8 cellular contexts compared by ENCODE assay signal in the genomic region with DNA sequence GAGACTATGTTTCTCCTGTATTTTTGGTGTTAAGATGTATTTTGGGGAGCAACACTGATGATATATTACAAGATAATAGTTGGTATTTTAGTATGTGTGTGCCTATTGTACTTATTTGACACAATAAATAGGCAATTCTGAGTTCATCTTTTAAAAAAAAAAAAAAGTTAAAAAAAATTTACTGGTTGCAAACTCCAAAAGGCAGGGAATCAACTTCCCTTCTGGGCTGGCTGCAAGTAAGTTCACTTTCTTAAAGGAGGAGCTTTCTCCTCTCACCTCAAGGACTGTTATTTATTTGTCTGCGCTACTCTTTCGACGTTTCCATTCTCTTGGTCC. TPM values are rescaled to one million over a fixed set of nuclear protein-coding genes. Genes with fewer than 3 reads are reported as not detected.
A peak's percentile ranks its signal among the peaks of the same experiment; 100 is the strongest.
DNase-seq lines count a peak whose midpoint lies in the region; ATAC-seq and TF ChIP-seq lines count a peak whose summit lies in the region.

No MANE protein-coding gene starts in this region.

- no peaks in the 10 kb centered on the region for H3K9me3 Mint-ChIP-seq in WTC11

- peak overlapping the region; percentile 99 for H3K4me3 Mint-ChIP-seq in WTC11

- no peaks in the 10 kb centered on the region for H3K36me3 Mint-ChIP-seq in WTC11

- peaks cover 3% of the 10 kb centered on the region for H3K4me1 ChIP-seq in right cardiac atrium (ENCODE audit: control insufficient read depth, insufficient read depth, low read length)

- 0% methylated on average over 3 of the region's 3 CpGs for WGBS in right cardiac atrium

- intact Hi-C loops in right cardiac atrium (cut with DNase I): no loop called here

- H3K27ac ChIP-seq in right cardiac atrium (ENCODE audit: low read length) (no peak overlapping the region), skin epidermis (peak overlapping the region in 8 of 21 experiments; percentile 77 to 91 (median 84))

- POLR2A ChIA-PET in WTC11 (lab: Charles Lee): no interaction called here

- H3K4me1 Mint-ChIP-seq in WTC11: peaks cover 11% of the 10 kb centered on the region

- ATAC-seq in WTC11 (no peak), right cardiac atrium (no peak), HG03571 (IDR thresholded peaks at IDR 0.05; ENCODE audit: unreplicated experiment) (no peak), GM21381 (IDR thresholded peaks at IDR 0.05; ENCODE audit: unreplicated experiment) (no peak)

- CTCF ChIA-PET in WTC11 (lab: Charles Lee): interaction anchor here (0.7 to 1.5 kb wide), 9 partner anchors 8 to 262 kb away, joined by 3 to 13 read pairs (median 5); partner anchors contain the start of gene EPHB3

- no peaks in the 10 kb centered on the region for H3K27me3 Mint-ChIP-seq in WTC11 (ENCODE audit: low read depth)

- DNase-seq in HFF-Myc (ENCODE audit: extremely low read depth, low read depth): no peak
- DNase-seq in WTC11 (ENCODE audit: low spot score): no peak
- no peak for DNase-seq in right cardiac atrium
- no peak for DNase-seq in D341Med (ENCODE audit: low spot score)
- no peak for DNase-seq in GM20000 (ENCODE audit: low spot score)

- TF ChIP-seq CTCF in HFF-Myc (IDR thresholded peaks at IDR 0.05; ENCODE audit: low read depth, low read length, missing control alignments) (no peak), WTC11 (IDR thresholded peaks at IDR 0.05) (no peak), GM20000 (IDR thresholded peaks at IDR 0.05; ENCODE audit: extremely low read depth, missing control alignments) (no peak)

- H3K9me3 ChIP-seq in right cardiac atrium (ENCODE audit: control insufficient read depth, low read length): no peaks in the 10 kb centered on the region

- H3K4me3 ChIP-seq in HFF-Myc (replicated peaks; ENCODE audit: low read depth, low read length): peak overlapping the region; percentile 94
- peak overlapping the region; percentile 80 for H3K4me3 ChIP-seq in right cardiac atrium (ENCODE audit: low read length)
- peak overlapping the region in 6 of 7 experiments; percentile 73 to 95 (median 84) for H3K4me3 ChIP-seq in skin epidermis

- peak overlapping the region; percentile 89; the same call in 1 of the 2 replicates for H3K27ac Mint-ChIP-seq in WTC11

- no peaks in the 10 kb centered on the region for H3K27me3 ChIP-seq in right cardiac atrium (ENCODE audit: control insufficient read depth, insufficient read depth)

TF ChIP-seq in WTC11, 78 proteins besides CTCF, POLR2A, EP300 and RAD21:
- no peak for TF ChIP-seq SP1 (CRISPR knock-in tag; conservative IDR thresholded peaks at IDR 0.05)
- TF ChIP-seq CDX4 (CRISPR knock-in tag; IDR thresholded peaks at IDR 0.05; ENCODE audit: borderline replicate concordance): no peak
- no peak for TF ChIP-seq ELF4 (CRISPR knock-in tag; IDR thresholded peaks at IDR 0.05; ENCODE audit: low read depth)
- no peak for TF ChIP-seq NFE2L1 (CRISPR knock-in tag; IDR thresholded peaks at IDR 0.05)
- no peak for TF ChIP-seq RELA (CRISPR knock-in tag; IDR thresholded peaks at IDR 0.05; ENCODE audit: borderline replicate concordance)
- no peak for TF ChIP-seq CBFB (CRISPR knock-in tag; IDR thresholded peaks at IDR 0.05; ENCODE audit: low read depth)
- no peak for TF ChIP-seq CREB1 (CRISPR knock-in tag; IDR thresholded peaks at IDR 0.05)
- TF ChIP-seq, protein P1, sequence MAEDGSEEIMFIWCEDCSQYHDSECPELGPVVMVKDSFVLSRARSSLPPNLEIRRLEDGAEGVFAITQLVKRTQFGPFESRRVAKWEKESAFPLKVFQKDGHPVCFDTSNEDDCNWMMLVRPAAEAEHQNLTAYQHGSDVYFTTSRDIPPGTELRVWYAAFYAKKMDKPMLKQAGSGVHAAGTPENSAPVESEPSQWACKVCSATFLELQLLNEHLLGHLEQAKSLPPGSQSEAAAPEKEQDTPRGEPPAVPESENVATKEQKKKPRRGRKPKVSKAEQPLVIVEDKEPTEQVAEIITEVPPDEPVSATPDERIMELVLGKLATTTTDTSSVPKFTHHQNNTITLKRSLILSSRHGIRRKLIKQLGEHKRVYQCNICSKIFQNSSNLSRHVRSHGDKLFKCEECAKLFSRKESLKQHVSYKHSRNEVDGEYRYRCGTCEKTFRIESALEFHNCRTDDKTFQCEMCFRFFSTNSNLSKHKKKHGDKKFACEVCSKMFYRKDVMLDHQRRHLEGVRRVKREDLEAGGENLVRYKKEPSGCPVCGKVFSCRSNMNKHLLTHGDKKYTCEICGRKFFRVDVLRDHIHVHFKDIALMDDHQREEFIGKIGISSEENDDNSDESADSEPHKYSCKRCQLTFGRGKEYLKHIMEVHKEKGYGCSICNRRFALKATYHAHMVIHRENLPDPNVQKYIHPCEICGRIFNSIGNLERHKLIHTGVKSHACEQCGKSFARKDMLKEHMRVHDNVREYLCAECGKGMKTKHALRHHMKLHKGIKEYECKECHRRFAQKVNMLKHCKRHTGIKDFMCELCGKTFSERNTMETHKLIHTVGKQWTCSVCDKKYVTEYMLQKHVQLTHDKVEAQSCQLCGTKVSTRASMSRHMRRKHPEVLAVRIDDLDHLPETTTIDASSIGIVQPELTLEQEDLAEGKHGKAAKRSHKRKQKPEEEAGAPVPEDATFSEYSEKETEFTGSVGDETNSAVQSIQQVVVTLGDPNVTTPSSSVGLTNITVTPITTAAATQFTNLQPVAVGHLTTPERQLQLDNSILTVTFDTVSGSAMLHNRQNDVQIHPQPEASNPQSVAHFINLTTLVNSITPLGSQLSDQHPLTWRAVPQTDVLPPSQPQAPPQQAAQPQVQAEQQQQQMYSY (CRISPR knock-in tag; IDR thresholded peaks at IDR 0.05): no peak
- TF ChIP-seq JAZF1 (CRISPR knock-in tag; IDR thresholded peaks at IDR 0.05): no peak
- TF ChIP-seq TCF7 (CRISPR knock-in tag; IDR thresholded peaks at IDR 0.05; ENCODE audit: low read depth): no peak
- TF ChIP-seq ZNF512 (CRISPR knock-in tag; IDR thresholded peaks at IDR 0.05; ENCODE audit: borderline replicate concordance): no peak
- no peak for TF ChIP-seq SMAD4 (CRISPR knock-in tag; IDR thresholded peaks at IDR 0.05)

RNA-seq across cellular contexts. Expression of gene VPS8, which starts 0.3 kb away (rescaled TPM):
- total RNA-seq in WTC11 (2021) (44.9 to 49.5 TPM (median 46.1 TPM) in 3 replicates), right cardiac atrium (10 to 100 TPM; 25.4 to 39.7 (median 27.9) TPM)
- 10.9 TPM for polyA plus RNA-seq in right cardiac atrium
